2 cellular contexts compared by ENCODE assay signal in the genomic region with DNA sequence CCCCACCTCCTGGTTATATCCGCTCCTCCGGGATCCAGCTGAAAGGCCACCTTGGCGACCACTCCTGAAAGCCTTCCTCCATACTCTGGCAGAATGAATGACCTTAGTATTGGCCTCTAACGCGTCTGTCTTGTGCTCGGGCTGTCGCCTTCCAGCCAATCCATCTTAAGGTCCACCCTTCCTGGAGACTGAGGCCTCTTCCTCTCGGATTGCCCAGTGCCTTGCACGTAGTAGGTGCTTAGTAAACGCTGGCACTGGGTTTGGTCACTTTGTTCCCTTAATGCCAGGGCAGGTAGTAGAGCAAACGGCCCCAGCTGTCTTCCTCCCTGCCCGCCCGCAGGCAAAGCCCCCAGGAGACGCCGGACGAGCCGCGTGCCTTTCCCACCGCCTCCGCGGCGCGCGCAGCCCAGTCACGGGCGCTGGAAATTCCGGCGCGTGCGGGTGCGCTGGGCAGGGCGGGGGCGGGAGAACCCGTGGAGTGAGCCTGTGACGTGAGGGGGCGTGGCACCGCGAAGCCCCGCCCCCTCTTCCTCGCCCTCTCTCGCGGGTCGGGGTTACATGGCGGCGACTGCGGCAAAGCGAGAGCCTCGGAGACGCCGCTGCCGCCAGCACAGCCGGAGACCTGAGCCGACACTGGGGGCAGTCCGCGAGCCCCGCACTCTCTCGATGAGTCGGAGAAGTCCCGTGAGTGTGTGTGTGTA.
TF ChIP-seq lines count a peak whose summit lies in the region.

A gene (plus strand): TSS at position 527 of the 701 bp plus-strand sequence. CDS start 27,242 bp downstream, outside the sequence.

TF ChIP-seq in HCT116, 20 proteins besides CTCF, POLR2A, EP300 and RAD21 (continued from another document):
- TF ChIP-seq, protein P1, sequence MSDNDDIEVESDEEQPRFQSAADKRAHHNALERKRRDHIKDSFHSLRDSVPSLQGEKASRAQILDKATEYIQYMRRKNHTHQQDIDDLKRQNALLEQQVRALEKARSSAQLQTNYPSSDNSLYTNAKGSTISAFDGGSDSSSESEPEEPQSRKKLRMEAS (IDR thresholded peaks at IDR 0.05): peak; percentile 93
- peak; percentile 76 for TF ChIP-seq SP1 (IDR thresholded peaks at IDR 0.05; ENCODE audit: low read depth)
- TF ChIP-seq POLR2AphosphoS5 (IDR thresholded peaks at IDR 0.05; ENCODE audit: low read depth, low read length): peak; percentile 83
- peak; percentile 87 for TF ChIP-seq YY1 (IDR thresholded peaks at IDR 0.05; ENCODE audit: extremely low read depth, insufficient replicate concordance, low read depth, low read length)
- no peak for TF ChIP-seq SIN3A (IDR thresholded peaks at IDR 0.05; ENCODE audit: low read depth)

TF ChIP-seq in SK-N-SH, 30 proteins besides CTCF, POLR2A, EP300 and RAD21 (continued from another document):
- TF ChIP-seq, protein P2, sequence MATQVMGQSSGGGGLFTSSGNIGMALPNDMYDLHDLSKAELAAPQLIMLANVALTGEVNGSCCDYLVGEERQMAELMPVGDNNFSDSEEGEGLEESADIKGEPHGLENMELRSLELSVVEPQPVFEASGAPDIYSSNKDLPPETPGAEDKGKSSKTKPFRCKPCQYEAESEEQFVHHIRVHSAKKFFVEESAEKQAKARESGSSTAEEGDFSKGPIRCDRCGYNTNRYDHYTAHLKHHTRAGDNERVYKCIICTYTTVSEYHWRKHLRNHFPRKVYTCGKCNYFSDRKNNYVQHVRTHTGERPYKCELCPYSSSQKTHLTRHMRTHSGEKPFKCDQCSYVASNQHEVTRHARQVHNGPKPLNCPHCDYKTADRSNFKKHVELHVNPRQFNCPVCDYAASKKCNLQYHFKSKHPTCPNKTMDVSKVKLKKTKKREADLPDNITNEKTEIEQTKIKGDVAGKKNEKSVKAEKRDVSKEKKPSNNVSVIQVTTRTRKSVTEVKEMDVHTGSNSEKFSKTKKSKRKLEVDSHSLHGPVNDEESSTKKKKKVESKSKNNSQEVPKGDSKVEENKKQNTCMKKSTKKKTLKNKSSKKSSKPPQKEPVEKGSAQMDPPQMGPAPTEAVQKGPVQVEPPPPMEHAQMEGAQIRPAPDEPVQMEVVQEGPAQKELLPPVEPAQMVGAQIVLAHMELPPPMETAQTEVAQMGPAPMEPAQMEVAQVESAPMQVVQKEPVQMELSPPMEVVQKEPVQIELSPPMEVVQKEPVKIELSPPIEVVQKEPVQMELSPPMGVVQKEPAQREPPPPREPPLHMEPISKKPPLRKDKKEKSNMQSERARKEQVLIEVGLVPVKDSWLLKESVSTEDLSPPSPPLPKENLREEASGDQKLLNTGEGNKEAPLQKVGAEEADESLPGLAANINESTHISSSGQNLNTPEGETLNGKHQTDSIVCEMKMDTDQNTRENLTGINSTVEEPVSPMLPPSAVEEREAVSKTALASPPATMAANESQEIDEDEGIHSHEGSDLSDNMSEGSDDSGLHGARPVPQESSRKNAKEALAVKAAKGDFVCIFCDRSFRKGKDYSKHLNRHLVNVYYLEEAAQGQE (IDR thresholded peaks at IDR 0.05; ENCODE audit: low read depth, low read length): peak; percentile 57; the same call in 1 of the 2 replicates
- TF ChIP-seq, protein P3, sequence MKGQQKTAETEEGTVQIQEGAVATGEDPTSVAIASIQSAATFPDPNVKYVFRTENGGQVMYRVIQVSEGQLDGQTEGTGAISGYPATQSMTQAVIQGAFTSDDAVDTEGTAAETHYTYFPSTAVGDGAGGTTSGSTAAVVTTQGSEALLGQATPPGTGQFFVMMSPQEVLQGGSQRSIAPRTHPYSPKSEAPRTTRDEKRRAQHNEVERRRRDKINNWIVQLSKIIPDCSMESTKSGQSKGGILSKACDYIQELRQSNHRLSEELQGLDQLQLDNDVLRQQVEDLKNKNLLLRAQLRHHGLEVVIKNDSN (IDR thresholded peaks at IDR 0.05; ENCODE audit: borderline replicate concordance, low read depth): peak; percentile 44; the same call in 1 of the 2 replicates
- no peak for TF ChIP-seq FOSL2 (IDR thresholded peaks at IDR 0.05; ENCODE audit: borderline replicate concordance, low read depth)
- no peak; the same call in 1 of the 2 replicates for TF ChIP-seq RCOR1 (IDR thresholded peaks at IDR 0.05; ENCODE audit: low read length)
- TF ChIP-seq GATA2 (CRISPR knock-in tag; IDR thresholded peaks at IDR 0.05): no peak
- no peak for TF ChIP-seq EZH2phosphoT487 (IDR thresholded peaks at IDR 0.05; ENCODE audit: borderline replicate concordance, low read depth)
- TF ChIP-seq, protein P1 (IDR thresholded peaks at IDR 0.05; ENCODE audit: low read depth): peak; percentile 84
- TF ChIP-seq POLR2AphosphoS5 (IDR thresholded peaks at IDR 0.05; ENCODE audit: low read depth, low read length): peak; percentile 75
- TF ChIP-seq ELF1 (IDR thresholded peaks at IDR 0.05): no peak
- peak; percentile 87 for TF ChIP-seq MXI1 (IDR thresholded peaks at IDR 0.05; ENCODE audit: low read depth, low read length)
- peak; percentile 89 for TF ChIP-seq YY1 (IDR thresholded peaks at IDR 0.05; ENCODE audit: low read depth)
- TF ChIP-seq FOXJ3 (CRISPR knock-in tag; IDR thresholded peaks at IDR 0.05): peak; percentile 52; the same call in 1 of the 2 replicates
- TF ChIP-seq, protein P4, sequence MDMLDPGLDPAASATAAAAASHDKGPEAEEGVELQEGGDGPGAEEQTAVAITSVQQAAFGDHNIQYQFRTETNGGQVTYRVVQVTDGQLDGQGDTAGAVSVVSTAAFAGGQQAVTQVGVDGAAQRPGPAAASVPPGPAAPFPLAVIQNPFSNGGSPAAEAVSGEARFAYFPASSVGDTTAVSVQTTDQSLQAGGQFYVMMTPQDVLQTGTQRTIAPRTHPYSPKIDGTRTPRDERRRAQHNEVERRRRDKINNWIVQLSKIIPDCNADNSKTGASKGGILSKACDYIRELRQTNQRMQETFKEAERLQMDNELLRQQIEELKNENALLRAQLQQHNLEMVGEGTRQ (IDR thresholded peaks at IDR 0.05; ENCODE audit: borderline replicate concordance, low read depth, low read length): no peak
- TF ChIP-seq TAF1 (IDR thresholded peaks at IDR 0.05; ENCODE audit: borderline replicate concordance, low read depth, low read length): peak; percentile 99
- TF ChIP-seq, protein P5, sequence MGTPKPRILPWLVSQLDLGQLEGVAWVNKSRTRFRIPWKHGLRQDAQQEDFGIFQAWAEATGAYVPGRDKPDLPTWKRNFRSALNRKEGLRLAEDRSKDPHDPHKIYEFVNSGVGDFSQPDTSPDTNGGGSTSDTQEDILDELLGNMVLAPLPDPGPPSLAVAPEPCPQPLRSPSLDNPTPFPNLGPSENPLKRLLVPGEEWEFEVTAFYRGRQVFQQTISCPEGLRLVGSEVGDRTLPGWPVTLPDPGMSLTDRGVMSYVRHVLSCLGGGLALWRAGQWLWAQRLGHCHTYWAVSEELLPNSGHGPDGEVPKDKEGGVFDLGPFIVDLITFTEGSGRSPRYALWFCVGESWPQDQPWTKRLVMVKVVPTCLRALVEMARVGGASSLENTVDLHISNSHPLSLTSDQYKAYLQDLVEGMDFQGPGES (IDR thresholded peaks at IDR 0.05; ENCODE audit: low read depth, low read length): no peak
- TF ChIP-seq SMC3 (IDR thresholded peaks at IDR 0.05; ENCODE audit: low read depth, low read length): no peak
- TF ChIP-seq, protein P6, sequence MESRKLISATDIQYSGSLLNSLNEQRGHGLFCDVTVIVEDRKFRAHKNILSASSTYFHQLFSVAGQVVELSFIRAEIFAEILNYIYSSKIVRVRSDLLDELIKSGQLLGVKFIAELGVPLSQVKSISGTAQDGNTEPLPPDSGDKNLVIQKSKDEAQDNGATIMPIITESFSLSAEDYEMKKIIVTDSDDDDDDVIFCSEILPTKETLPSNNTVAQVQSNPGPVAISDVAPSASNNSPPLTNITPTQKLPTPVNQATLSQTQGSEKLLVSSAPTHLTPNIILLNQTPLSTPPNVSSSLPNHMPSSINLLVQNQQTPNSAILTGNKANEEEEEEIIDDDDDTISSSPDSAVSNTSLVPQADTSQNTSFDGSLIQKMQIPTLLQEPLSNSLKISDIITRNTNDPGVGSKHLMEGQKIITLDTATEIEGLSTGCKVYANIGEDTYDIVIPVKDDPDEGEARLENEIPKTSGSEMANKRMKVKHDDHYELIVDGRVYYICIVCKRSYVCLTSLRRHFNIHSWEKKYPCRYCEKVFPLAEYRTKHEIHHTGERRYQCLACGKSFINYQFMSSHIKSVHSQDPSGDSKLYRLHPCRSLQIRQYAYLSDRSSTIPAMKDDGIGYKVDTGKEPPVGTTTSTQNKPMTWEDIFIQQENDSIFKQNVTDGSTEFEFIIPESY (IDR thresholded peaks at IDR 0.05; ENCODE audit: borderline replicate concordance, low read depth): no peak
- TF ChIP-seq SIN3A (IDR thresholded peaks at IDR 0.05; ENCODE audit: borderline replicate concordance, low read depth, low read length): peak; percentile 78; the same call in 1 of the 2 replicates
- TF ChIP-seq TCF12 (IDR thresholded peaks at IDR 0.05): no peak; the same call in 1 of the 2 replicates
- no peak for TF ChIP-seq FOXM1 (IDR thresholded peaks at IDR 0.05; ENCODE audit: low read depth)
- TF ChIP-seq NRF1 (IDR thresholded peaks at IDR 0.05; ENCODE audit: low read depth, low read length): peak; percentile 70
TF ChIP-seq in SK-N-SH: peak in this region for 12.
